ENCODE assay signal across 25 cellular contexts in the genomic region with DNA sequence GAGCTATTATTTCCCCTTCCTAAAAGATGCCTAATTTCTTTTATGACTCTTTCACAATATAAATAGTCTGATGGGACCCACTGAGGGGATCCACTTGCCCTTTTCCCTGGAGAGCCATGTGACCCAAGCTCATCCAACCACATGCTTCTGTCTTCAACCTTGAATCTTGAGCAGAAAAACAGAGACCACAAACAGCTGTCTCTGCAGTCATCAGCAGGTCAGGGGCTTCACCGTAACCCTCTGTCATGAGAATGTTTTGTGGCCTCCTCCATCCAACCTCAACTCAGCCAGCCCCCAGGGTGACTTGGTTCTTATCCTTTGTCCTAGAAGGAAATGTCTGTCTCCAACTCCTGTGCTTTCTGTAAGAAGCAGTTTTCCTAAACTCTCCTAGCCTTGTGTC.
"Had no signal": no experiment of that assay in that cellular context is flagged by ENCODE, and none has a peak within 500 bp of the region (broad histone marks: within the 10 kb centered on the region; RNA-seq: fewer than 3 reads in every experiment).

No MANE protein-coding gene starts in this region.

- H3K27me3 Mint-ChIP-seq: type B pancreatic cell had no signal

- H3K36me3 ChIP-seq: adrenal gland, breast epithelium, esophagus squamous epithelium, gastrocnemius medialis, sigmoid colon, thoracic aorta had no signal

- H3K4me1 ChIP-seq: breast epithelium, gastrocnemius medialis, sigmoid colon had no signal

- H3K27ac ChIP-seq: adrenal gland, breast epithelium, dorsolateral prefrontal cortex, esophagus squamous epithelium, gastrocnemius medialis, sigmoid colon, thoracic aorta had no signal

- H3K27ac Mint-ChIP-seq: activated naive CD8-positive, alpha-beta T cell; activated T-helper 2 cell treated with anti-CD3 and anti-CD28 coated beads, Interferon-gamma antibody, Interleukin-2, Interleukin-4, amounts not matched to agents 10 μg/mL and 5 μg/mL and 100 μg/mL, durations not matched to agents 14 hours and 24 hours and 36 hours; natural killer cell treated with Interleukin-12 subunit alpha and Interleukin-12 subunit beta and Interleukin-15 and Interleukin-18, amount 100 ng/mL, for 72 hours; progenitor cell of endocrine pancreas; type B pancreatic cell had no signal

- ATAC-seq: activated T-cell treated with anti-CD3 and anti-CD28 coated beads, Interleukin-2, amount 50 U/mL, for 4 hours; gastrocnemius medialis; natural killer cell treated with Interleukin-12 subunit alpha and Interleukin-12 subunit beta and Interleukin-15 and Interleukin-18, amount 100 ng/mL, for 72 hours had no signal

- H3K36me3 Mint-ChIP-seq: activated naive CD8-positive, alpha-beta T cell; natural killer cell treated with Interleukin-12 subunit alpha and Interleukin-12 subunit beta and Interleukin-15 and Interleukin-18, amount 100 ng/mL, for 72 hours; type B pancreatic cell had no signal

- DNase-seq: activated CD4-positive, alpha-beta T cell treated with anti-CD3 and anti-CD28 coated beads for 1 hour; activated CD4-positive, alpha-beta T cell treated with anti-CD3 and anti-CD28 coated beads, Interleukin-2, amount 50 U/mL, for 4 hours; activated CD8-positive, alpha-beta memory T cell treated with anti-CD3 and anti-CD28 coated beads for 24 hours; activated CD8-positive, alpha-beta memory T cell treated with anti-CD3 and anti-CD28 coated beads, Interleukin-2, amount 50 U/mL, for 4 hours; activated naive CD4-positive, alpha-beta T cell; activated T-cell treated with anti-CD3 and anti-CD28 coated beads, Interleukin-2, amount 50 U/mL, for 4 hours; adrenal gland; dorsolateral prefrontal cortex; esophagus squamous epithelium; gastrocnemius medialis; hippocampal formation; midbrain; retina; sigmoid colon; stimulated activated CD4-positive, alpha-beta T cell treated with anti-CD3 and anti-CD28 coated beads, Interleukin-2, amount 100 ng/mL, for 48 hours; stimulated activated naive CD4-positive, alpha-beta T cell treated with Interleukin-2 at 50 U/mL for 16 hours; T-helper 9 cell had no signal

- H3K4me3 ChIP-seq: adrenal gland, breast epithelium, dorsolateral prefrontal cortex, esophagus squamous epithelium, gastrocnemius medialis, sigmoid colon, thoracic aorta had no signal

- H3K9me3 Mint-ChIP-seq: activated T-cell treated with anti-CD3 and anti-CD28 coated beads, Interleukin-2, amount 50 U/mL, for 4 hours; activated T-helper 2 cell treated with anti-CD3 and anti-CD28 coated beads, Interferon-gamma antibody, Interleukin-2, Interleukin-4, amounts not matched to agents 10 μg/mL and 5 μg/mL and 100 μg/mL, durations not matched to agents 14 hours and 24 hours and 36 hours; central memory CD8-positive, alpha-beta T cell; natural killer cell treated with Interleukin-12 subunit alpha and Interleukin-12 subunit beta and Interleukin-15 and Interleukin-18, amount 100 ng/mL, for 72 hours; type B pancreatic cell had no signal

- H3K4me1 Mint-ChIP-seq: central memory CD8-positive, alpha-beta T cell had no signal

- H3K4me3 Mint-ChIP-seq: activated naive CD8-positive, alpha-beta T cell; activated T-cell treated with anti-CD3 and anti-CD28 coated beads, Interleukin-2, amount 50 U/mL, for 4 hours; central memory CD8-positive, alpha-beta T cell; natural killer cell treated with Interleukin-12 subunit alpha and Interleukin-12 subunit beta and Interleukin-15 and Interleukin-18, amount 100 ng/mL, for 72 hours; type B pancreatic cell had no signal

- H3K9me3 ChIP-seq: adrenal gland, breast epithelium, esophagus squamous epithelium, gastrocnemius medialis, sigmoid colon, thoracic aorta had no signal

- H3K27me3 ChIP-seq: adrenal gland, breast epithelium, dorsolateral prefrontal cortex, esophagus squamous epithelium, gastrocnemius medialis, sigmoid colon had no signal
